11 cellular contexts compared by ENCODE assay signal in the genomic region with DNA sequence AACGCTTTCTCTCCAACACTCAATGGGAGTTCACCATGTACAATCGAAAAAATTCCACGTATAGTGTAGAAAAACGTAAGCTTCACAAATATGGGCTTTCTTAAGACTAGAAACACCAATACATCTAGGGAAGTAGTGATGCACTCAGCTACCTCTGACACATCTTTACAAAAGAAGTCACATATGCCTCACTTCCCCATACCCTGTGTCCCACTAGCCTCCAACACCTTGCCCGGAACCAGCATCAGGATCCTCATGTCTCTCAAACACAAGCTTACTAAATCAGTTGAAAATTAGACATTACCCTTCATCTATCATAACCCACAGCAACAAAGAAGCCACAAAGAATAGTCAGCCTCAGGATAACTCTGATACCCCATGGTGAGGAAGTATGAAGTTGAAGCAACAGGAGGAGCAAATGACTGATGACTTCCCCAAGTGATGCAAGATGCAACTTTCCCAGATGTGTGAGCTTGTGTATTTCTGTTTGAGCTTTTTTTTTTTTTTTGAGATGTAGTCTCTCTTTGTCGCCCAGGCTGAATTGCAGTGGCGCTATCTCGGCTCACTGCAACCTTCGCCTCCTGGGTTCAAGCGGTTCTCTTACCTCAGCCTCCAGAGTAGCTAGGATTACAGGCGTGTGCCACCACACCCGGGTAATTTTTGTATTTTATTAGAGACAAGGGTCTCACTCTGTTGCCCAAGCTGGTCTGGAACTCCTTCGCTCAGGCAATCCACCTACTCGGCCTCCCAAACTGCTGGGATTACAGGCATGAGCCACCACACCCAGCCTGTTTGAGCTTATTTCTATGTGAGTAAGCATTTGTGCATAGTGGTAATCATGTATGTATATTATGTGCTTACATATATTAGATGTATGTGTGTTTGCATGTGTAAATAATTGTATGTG. TPM values are rescaled to one million over a fixed set of nuclear protein-coding genes. Genes with fewer than 3 reads are reported as not detected.
DNase-seq lines count a peak whose midpoint lies in the region; ATAC-seq, FAIRE-seq and TF ChIP-seq lines count a peak whose summit lies in the region.
"Had no signal": no experiment of that assay in that cellular context is flagged by ENCODE, and none has a peak within 500 bp of the region (broad histone marks: within the 10 kb centered on the region; RNA-seq: fewer than 3 reads in every experiment).

No MANE protein-coding gene starts in this region.

- H3K27me3 Mint-ChIP-seq in activated CD4-positive, alpha-beta T cell treated with anti-CD3 and anti-CD28 coated beads for 36 hours = no peaks in the 10 kb centered on the region
- no peaks in the 10 kb centered on the region for H3K27me3 Mint-ChIP-seq in osteocyte (ENCODE audit: unreplicated experiment)

- H3K36me3 Mint-ChIP-seq in activated CD4-positive, alpha-beta T cell treated with anti-CD3 and anti-CD28 coated beads for 36 hours (ENCODE audit: low read depth) = no peaks in the 10 kb centered on the region
- no peaks in the 10 kb centered on the region for H3K36me3 Mint-ChIP-seq in osteocyte (ENCODE audit: unreplicated experiment)

- intact Hi-C loops in activated CD4-positive, alpha-beta T cell treated with anti-CD3 and anti-CD28 coated beads for 36 hours (cut with DNase I, micrococcal nuclease) = no loop called here

- H3K4me3 ChIP-seq in cardiac fibroblast (replicated peaks in 1 of 2; ENCODE audit: low read depth in 2 of 2, low read length in 2 of 2) = no peak overlapping the region
- H3K4me3 ChIP-seq: esophagus muscularis mucosa had no signal

- peak overlapping the region; percentile 21 for H3K27ac Mint-ChIP-seq in activated CD4-positive, alpha-beta T cell treated with anti-CD3 and anti-CD28 coated beads for 36 hours
- no peak overlapping the region for H3K27ac Mint-ChIP-seq in osteocyte (ENCODE audit: unreplicated experiment)

- FAIRE-seq in H54 (lab: Jason Lieb, UNC) = no peak
- FAIRE-seq: A204.1 had no signal

- peak; percentile 73 for ATAC-seq in activated CD4-positive, alpha-beta T cell treated with anti-CD3 and anti-CD28 coated beads for 36 hours
- ATAC-seq in HG02840 (IDR thresholded peaks at IDR 0.05; ENCODE audit: low FRiP score, unreplicated experiment) = no peak

- CTCF ChIA-PET in activated CD4-positive, alpha-beta T cell treated with anti-CD3 and anti-CD28 coated beads for 36 hours (lab: Charles Lee) = interaction anchor here (0.5 to 1.2 kb wide), 9 partner anchors 8 to 1136 kb away, joined by 3 to 5 read pairs (median 3); no protein-coding TSS in a partner anchor

- POLR2A ChIA-PET in activated CD4-positive, alpha-beta T cell treated with anti-CD3 and anti-CD28 coated beads for 36 hours (lab: Charles Lee) = interaction anchor here (0.6 to 0.9 kb wide), 2 partner anchors 63 to 326 kb away, joined by 4 read pairs; no protein-coding TSS in a partner anchor

- no peak overlapping the region for H3K4me3 Mint-ChIP-seq in activated CD4-positive, alpha-beta T cell treated with anti-CD3 and anti-CD28 coated beads for 36 hours
- no peak overlapping the region for H3K4me3 Mint-ChIP-seq in osteocyte (ENCODE audit: unreplicated experiment)

- no peak for DNase-seq in activated CD4-positive, alpha-beta T cell treated with anti-CD3 and anti-CD28 coated beads for 36 hours
- DNase-seq in activated CD4-positive, alpha-beta T cell treated with anti-CD3 and anti-CD28 coated beads for 1 hour = no peak
- DNase-seq in Kasumi-1 (lab: John Stamatoyannopoulos, UW) = peak; percentile 78 to 87
- DNase-seq in cardiac fibroblast (ENCODE audit: low read depth in 2 of 2) = peak; percentile 44 to 78
- DNase-seq in osteocyte (ENCODE audit: extremely low spot score, unreplicated experiment) = peak; percentile 23
- no peak for DNase-seq in NCI-H1105 (lab: John Stamatoyannopoulos, UW)
- no peak for DNase-seq in H54 (ENCODE audit: insufficient read length, low spot score)
- DNase-seq: activated CD4-positive, alpha-beta T cell treated with anti-CD3 and anti-CD28 coated beads, Interleukin-2, amount 50 U/mL, for 4 hours had no signal

- H3K9me3 Mint-ChIP-seq in activated CD4-positive, alpha-beta T cell treated with anti-CD3 and anti-CD28 coated beads for 36 hours (ENCODE audit: low read depth) = no peaks in the 10 kb centered on the region
- no peaks in the 10 kb centered on the region for H3K9me3 Mint-ChIP-seq in osteocyte (ENCODE audit: unreplicated experiment)

- TF ChIP-seq POLR2A in H54 (IDR thresholded peaks at IDR 0.05; ENCODE audit: low read depth, low read length) = no peak

- TF ChIP-seq CTCF in cardiac fibroblast (IDR thresholded peaks at IDR 0.05; ENCODE audit: low read depth, low read length) (no peak), osteocyte (IDR thresholded peaks at IDR 0.05) (no peak)

- peaks cover 7% of the 10 kb centered on the region for H3K4me1 Mint-ChIP-seq in activated CD4-positive, alpha-beta T cell treated with anti-CD3 and anti-CD28 coated beads for 36 hours
- peaks cover 6% of the 10 kb centered on the region for H3K4me1 Mint-ChIP-seq in osteocyte (ENCODE audit: unreplicated experiment)

RNA-seq across cellular contexts. Expression of a gene that starts 8.5 kb away (rescaled TPM):
- 10 to 100 TPM; 43.6 to 62.6 TPM for total RNA-seq in activated CD4-positive, alpha-beta T cell treated with anti-CD3 and anti-CD28 coated beads for 36 hours
- total RNA-seq in osteocyte = 115 and 122 TPM in 2 replicates

RNA-seq across cellular contexts. Expression of a gene that starts 40.7 kb away (rescaled TPM):
- total RNA-seq in activated CD4-positive, alpha-beta T cell treated with anti-CD3 and anti-CD28 coated beads for 36 hours = 10 to 100 TPM; 20.2 to 29.3 TPM
- 28.1 and 32.3 TPM in 2 replicates for total RNA-seq in osteocyte

Comparison
In these comparisons a context has a peak if more than half of its experiments do, and no peak if none do; other contexts are left out.
1. DNase-seq: peak in Kasumi-1 (2 of 2), cardiac fibroblast (2 of 2) and osteocyte (single experiment); none in activated CD4-positive, alpha-beta T cell treated with anti-CD3 and anti-CD28 coated beads for 36 hours (single experiment), activated CD4-positive, alpha-beta T cell treated with anti-CD3 and anti-CD28 coated beads for 1 hour (single experiment), NCI-H1105 (single experiment) and H54 (single experiment).